In genomic region chr17:78981010-78981888, GRCh38 we compare ENCODE assay signal across 27 cellular contexts. TPM values are rescaled to one million over a fixed set of nuclear protein-coding genes. Genes with fewer than 3 reads are reported as not detected.
A peak's percentile ranks its signal among the peaks of the same experiment; 100 is the strongest.
DNase-seq lines count a peak whose midpoint lies in the region; ATAC-seq, FAIRE-seq and TF ChIP-seq lines count a peak whose summit lies in the region.
"Had no signal": no experiment of that assay in that cellular context is flagged by ENCODE, and none has a peak within 500 bp of the region (broad histone marks: within the 10 kb centered on the region; RNA-seq: fewer than 3 reads in every experiment).

No MANE protein-coding gene starts in this region.

- no peak for ATAC-seq in Right ventricle myocardium superior (ENCODE audit: poor library complexity)
- ATAC-seq: activated T-helper 17 cell treated with anti-CD3 and anti-CD28 coated beads, Interleukin-2, amount 50 U/mL, for 72 hours had no signal

- H3K4me3 ChIP-seq in cardiac muscle cell (no peak overlapping the region), stomach (no peak overlapping the region)
- H3K4me3 ChIP-seq: A549, GM23248, left ventricle myocardium inferior, MG63, smooth muscle cell, suprapubic skin, uterus had no signal

- TF ChIP-seq POLR2A in stomach (IDR thresholded peaks at IDR 0.05) (no peak), H54 (IDR thresholded peaks at IDR 0.05; ENCODE audit: low read depth, low read length) (no peak)

- WGBS in stomach, 5 donors = 83 to 88% (median 88%) methylated on average over 15 to 16 of the region's 16 CpGs

- H3K27ac Mint-ChIP-seq in mesothelial cell of epicardium = peak overlapping the region; percentile 71
- H3K27ac Mint-ChIP-seq: activated naive CD8-positive, alpha-beta T cell treated with anti-CD3 and anti-CD28 coated beads for 36 hours had no signal

- H3K4me1 ChIP-seq in cardiac muscle cell (ENCODE audit: low read depth) = peaks cover 16% of the 10 kb centered on the region
- H3K4me1 ChIP-seq in stomach = peaks cover 39 to 53% (median 49%) of the 10 kb centered on the region in 4 donors

- no peaks in the 10 kb centered on the region for H3K27me3 Mint-ChIP-seq in mesothelial cell of epicardium (ENCODE audit: low read depth)
- H3K27me3 Mint-ChIP-seq: activated naive CD8-positive, alpha-beta T cell treated with anti-CD3 and anti-CD28 coated beads for 36 hours; activated T-helper 17 cell treated with anti-CD3 and anti-CD28 coated beads, Interleukin-2, amount 50 U/mL, for 72 hours had no signal

- H3K27me3 ChIP-seq in cardiac muscle cell = no peaks in the 10 kb centered on the region
- no peaks in the 10 kb centered on the region for H3K27me3 ChIP-seq in stomach
- H3K27me3 ChIP-seq: BE2C, MG63, suprapubic skin, uterus had no signal

- intact Hi-C loops in Right ventricle myocardium superior (cut with DNase I) (no loop called here), stomach (cut with DNase I; ENCODE audit: low total_unique reads) (no loop called here)

- no peak for TF ChIP-seq EP300 in stomach (IDR thresholded peaks at IDR 0.05)

- no peak overlapping the region for H3K4me3 Mint-ChIP-seq in mesothelial cell of epicardium
- H3K4me3 Mint-ChIP-seq: activated naive CD8-positive, alpha-beta T cell treated with anti-CD3 and anti-CD28 coated beads for 36 hours; activated T-helper 17 cell treated with anti-CD3 and anti-CD28 coated beads, Interleukin-2, amount 50 U/mL, for 72 hours; neural crest cell had no signal

- no peak for FAIRE-seq in H54 (lab: Jason Lieb, UNC)
- FAIRE-seq: A549 had no signal

- H3K9me3 Mint-ChIP-seq in mesothelial cell of epicardium = no peaks in the 10 kb centered on the region
- H3K9me3 Mint-ChIP-seq: activated naive CD8-positive, alpha-beta T cell treated with anti-CD3 and anti-CD28 coated beads for 36 hours; activated T-helper 17 cell treated with anti-CD3 and anti-CD28 coated beads, Interleukin-2, amount 50 U/mL, for 72 hours; neural crest cell had no signal

- peaks cover 34% of the 10 kb centered on the region for H3K4me1 Mint-ChIP-seq in mesothelial cell of epicardium
- H3K4me1 Mint-ChIP-seq: activated T-helper 17 cell treated with anti-CD3 and anti-CD28 coated beads, Interleukin-2, amount 50 U/mL, for 72 hours had no signal

- no peaks in the 10 kb centered on the region for H3K36me3 Mint-ChIP-seq in mesothelial cell of epicardium

- DNase-seq in cardiac muscle cell (ENCODE audit: low read depth in 1 of 2, low spot score in 1 of 2) (no peak), Right ventricle myocardium superior (no peak), NCI-H82 treated with DMSO at 0.1 percent for 48 hours (lab: John Stamatoyannopoulos, UW; ENCODE audit: unreplicated experiment) (peak; percentile 81), mesothelial cell of epicardium (ENCODE audit: low spot score in 2 of 2, unreplicated experiment in 2 of 2) (no peak), stomach (no peak), NCI-H226 (no peak), activated T-cell treated with anti-CD3 and anti-CD28 coated beads for 4 hours (no peak), H54 (ENCODE audit: insufficient read length, low spot score) (no peak)
- DNase-seq: activated CD8-positive, alpha-beta memory T cell treated with anti-CD3 and anti-CD28 coated beads, Interleukin-2, amount 50 U/mL, for 4 hours; activated naive CD8-positive, alpha-beta T cell treated with anti-CD3 and anti-CD28 coated beads for 36 hours; BE2C; Caco-2; cerebellar nuclear complex; GM23248; KBM-7; left ventricle myocardium inferior; MG63; NCI-H2081; NCI-H446 treated with DMSO at 0.1 percent for 48 hours; NK-92 treated with Interleukin-12 subunit alpha and Interleukin-12 subunit beta, amount 100 ng/mL, for 24 hours; T-helper 2 cell; uterus had no signal

- H3K9me3 ChIP-seq in cardiac muscle cell (ENCODE audit: low read depth) = no peaks in the 10 kb centered on the region
- no peaks in the 10 kb centered on the region for H3K9me3 ChIP-seq in stomach
- H3K9me3 ChIP-seq: A549, BE2C, Caco-2, left ventricle myocardium inferior, MG63, suprapubic skin, uterus had no signal

- no peaks in the 10 kb centered on the region for H3K36me3 ChIP-seq in cardiac muscle cell
- H3K36me3 ChIP-seq in stomach = peaks cover 0 to 4% (median 0%) of the 10 kb centered on the region in 4 donors
- H3K36me3 ChIP-seq: left ventricle myocardium inferior, suprapubic skin, uterus had no signal

- H3K27ac ChIP-seq in cardiac muscle cell = peak overlapping the region; percentile 85
- H3K27ac ChIP-seq in stomach = peak overlapping the region in 4 of 5 donors; percentile 78 to 89 (median 83)
- H3K27ac ChIP-seq: GM23248, suprapubic skin had no signal

- TF ChIP-seq CTCF in cardiac muscle cell (IDR thresholded peaks at IDR 0.05; ENCODE audit: low read depth, low read length) (no peak), mesothelial cell of epicardium (IDR thresholded peaks at IDR 0.05; ENCODE audit: unreplicated experiment) (no peak), stomach (IDR thresholded peaks at IDR 0.05) (no peak)

RNA-seq across cellular contexts. Expression of gene LGALS3BP, which starts 1.5 kb away (rescaled TPM):
- total RNA-seq in cardiac muscle cell = 178 and 185 TPM in 2 replicates
- 181 and 213 TPM in 2 replicates for polyA plus RNA-seq in cardiac muscle cell
- 499 TPM for total RNA-seq in Right ventricle myocardium superior
- total RNA-seq in mesothelial cell of epicardium = 373 to 393 TPM (median 375 TPM) in 3 replicates
- total RNA-seq in stomach = 100 to 1,000 TPM in 4 of 5 donors, 10 to 100 TPM in 1; 94.5 to 625 (median 434) TPM
- 100 to 1,000 TPM in 2 of 3 donors, 10 to 100 TPM in 1; 63.4 to 212 (median 172) TPM for polyA plus RNA-seq in stomach

RNA-seq across cellular contexts. Expression of gene CANT1, which starts 28.3 kb away (rescaled TPM):
- total RNA-seq in cardiac muscle cell (55.3 and 55.9 TPM in 2 replicates), Right ventricle myocardium superior (29.8 TPM), mesothelial cell of epicardium (64.2 to 79.3 TPM (median 68.2 TPM) in 3 replicates), stomach (100 to 1,000 TPM in 1 of 5 donors, 10 to 100 TPM in 4; 31.2 to 151 (median 70.1) TPM)
- polyA plus RNA-seq in cardiac muscle cell (33.6 and 45.8 TPM in 2 replicates), stomach (10 to 100 TPM; 16.6 to 20.9 (median 18.1) TPM)

RNA-seq across cellular contexts. Expression of gene C1QTNF1, which starts 42.7 kb away (rescaled TPM):
- total RNA-seq in cardiac muscle cell (12.5 and 16.4 TPM in 2 replicates), Right ventricle myocardium superior (143 TPM), mesothelial cell of epicardium (21.9 to 22.1 TPM (median 22.1 TPM) in 3 replicates), stomach (10 to 100 TPM in 3 of 5 donors, 1 to 10 TPM in 2; 6.4 to 20.3 (median 10.1) TPM)
- polyA plus RNA-seq in cardiac muscle cell (6.8 and 10.2 TPM in 2 replicates), stomach (10 to 100 TPM in 2 of 3 donors, 1 to 10 TPM in 1; 2.9 to 18.2 (median 15.3) TPM)
- total RNA-seq: activated T-helper 17 cell treated with anti-CD3 and anti-CD28 coated beads, Interleukin-2, amount 50 U/mL, for 72 hours had no signal

RNA-seq across cellular contexts. Expression of gene TIMP2, which starts 56.1 kb away (rescaled TPM):
- total RNA-seq in cardiac muscle cell (22.0 and 25.8 TPM in 2 replicates), Right ventricle myocardium superior (114 TPM), mesothelial cell of epicardium (106 to 109 TPM (median 106 TPM) in 3 replicates), stomach (10 to 100 TPM; 37.4 to 100.0 (median 66.1) TPM)
- polyA plus RNA-seq in cardiac muscle cell (4.2 and 5.9 TPM in 2 replicates), stomach (10 to 100 TPM; 20.9 to 34.4 (median 29.4) TPM)
